ENCODE assay signal across 9 cellular contexts in the genomic region with DNA sequence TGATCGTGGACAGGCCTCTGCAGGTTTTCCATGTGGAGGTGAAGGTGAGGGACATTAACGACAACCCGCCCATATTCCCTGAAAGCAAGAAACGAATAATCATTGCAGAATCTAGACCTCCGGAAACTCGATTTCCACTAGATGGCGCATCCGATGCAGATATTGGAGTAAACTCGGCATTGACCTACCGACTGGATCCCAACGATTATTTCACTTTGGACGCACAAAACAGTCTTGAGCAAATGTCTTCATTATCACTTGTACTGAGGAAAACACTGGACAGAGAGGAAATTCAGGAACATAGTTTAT. TPM values are rescaled to one million over a fixed set of nuclear protein-coding genes. Genes with fewer than 3 reads are reported as not detected.
DNase-seq lines count a peak whose midpoint lies in the region; ATAC-seq and TF ChIP-seq lines count a peak whose summit lies in the region.
"Had no signal": no experiment of that assay in that cellular context is flagged by ENCODE, and none has a peak within 500 bp of the region (broad histone marks: within the 10 kb centered on the region; RNA-seq: fewer than 3 reads in every experiment).

No MANE protein-coding gene starts in this region.

- no peaks in the 10 kb centered on the region for H3K9me3 ChIP-seq in parathyroid adenoma (ENCODE audit: control insufficient read depth, low read length)

- H3K4me2 ChIP-seq in parathyroid adenoma (ENCODE audit: low read length), result peak overlapping the region; percentile 40

- TF ChIP-seq POLR2A in GM18505 (IDR thresholded peaks at IDR 0.05; ENCODE audit: borderline replicate concordance, extremely low read depth, insufficient read depth, insufficient read length), result no peak

- DNase-seq in GM13977 (ENCODE audit: low spot score) (peak; percentile 10), NCI-H748 (lab: John Stamatoyannopoulos, UW; ENCODE audit: unreplicated experiment) (peak; percentile 92), epithelial cell of proximal tubule (ENCODE audit: low read depth) (no peak), NOMO-1 treated with DMSO at 0.1 percent for 48 hours (lab: John Stamatoyannopoulos, UW; ENCODE audit: unreplicated experiment) (no peak)
- DNase-seq in activated effector memory CD4-positive, alpha-beta T cell treated with anti-CD3 and anti-CD28 coated beads, Interleukin-2, amount 50 U/mL, for 16 hours, result no peak
- no peak for DNase-seq in activated naive CD4-positive, alpha-beta T cell (lab: John Stamatoyannopoulos, UW)
- DNase-seq: activated CD4-positive, alpha-beta memory T cell treated with anti-CD3 and anti-CD28 coated beads, Interleukin-2, amount 10 ng/mL, durations not matched to agents 7 days and 5 days had no signal

- H3K36me3 ChIP-seq in parathyroid adenoma (ENCODE audit: control insufficient read depth, insufficient read depth, low read length), result no peaks in the 10 kb centered on the region

- TF ChIP-seq CTCF in GM13977 (IDR thresholded peaks at IDR 0.05; ENCODE audit: extremely low read depth, insufficient read depth, missing control alignments) (no peak), epithelial cell of proximal tubule (conservative IDR thresholded peaks at IDR 0.05; ENCODE audit: low read depth, low read length) (peak; percentile 41), parathyroid adenoma (IDR thresholded peaks at IDR 0.05) (no peak)

- ATAC-seq in GM18505 (IDR thresholded peaks at IDR 0.05; ENCODE audit: unreplicated experiment), result no peak

- no peak overlapping the region for H3K9ac ChIP-seq in parathyroid adenoma

- no peaks in the 10 kb centered on the region for H3K27me3 ChIP-seq in parathyroid adenoma (ENCODE audit: control insufficient read depth, insufficient read depth, low read length)

- in situ Hi-C loops in GM13977 (cut with MboI; ENCODE audit: low pct_unique_long_range_greater_than_20kb, low sequenced_read_pairs, unreplicated experiment), result no loop called here

- no peak overlapping the region for H2AFZ ChIP-seq in parathyroid adenoma

- H3K79me2 ChIP-seq in parathyroid adenoma, result peaks cover 2% of the 10 kb centered on the region

- H3K4me3 ChIP-seq in epithelial cell of proximal tubule (ENCODE audit: low read depth, low read length) (peak overlapping the region; percentile 33), parathyroid adenoma (ENCODE audit: low read depth, low read length) (peak overlapping the region; percentile 23)

- no peaks in the 10 kb centered on the region for H3K4me1 ChIP-seq in parathyroid adenoma

- H3K27ac ChIP-seq in parathyroid adenoma, result no peak overlapping the region

RNA-seq across cellular contexts. Expression of a gene that starts 0.6 kb away (rescaled TPM):
- total RNA-seq in epithelial cell of proximal tubule, result not detected in 2 replicates
- total RNA-seq: activated CD4-positive, alpha-beta memory T cell treated with anti-CD3 and anti-CD28 coated beads, Interleukin-2, amount 10 ng/mL, durations not matched to agents 7 days and 5 days had no signal

RNA-seq across cellular contexts. Expression of a gene that starts 7.4 kb away (rescaled TPM):
- total RNA-seq in epithelial cell of proximal tubule, result not detected in 2 replicates
- total RNA-seq: activated CD4-positive, alpha-beta memory T cell treated with anti-CD3 and anti-CD28 coated beads, Interleukin-2, amount 10 ng/mL, durations not matched to agents 7 days and 5 days had no signal

RNA-seq across cellular contexts. Expression of a gene that starts 13.8 kb away (rescaled TPM):
- total RNA-seq in epithelial cell of proximal tubule, result not detected in 2 replicates
- total RNA-seq: activated CD4-positive, alpha-beta memory T cell treated with anti-CD3 and anti-CD28 coated beads, Interleukin-2, amount 10 ng/mL, durations not matched to agents 7 days and 5 days had no signal

RNA-seq across cellular contexts. Expression of a gene that starts 26.8 kb away (rescaled TPM):
- under 0.01 and 0.06 TPM in 2 replicates for total RNA-seq in epithelial cell of proximal tubule
- total RNA-seq: activated CD4-positive, alpha-beta memory T cell treated with anti-CD3 and anti-CD28 coated beads, Interleukin-2, amount 10 ng/mL, durations not matched to agents 7 days and 5 days had no signal

RNA-seq across cellular contexts. Expression of a gene that starts 34.4 kb away (rescaled TPM):
- not detected in 2 replicates for total RNA-seq in epithelial cell of proximal tubule
- total RNA-seq: activated CD4-positive, alpha-beta memory T cell treated with anti-CD3 and anti-CD28 coated beads, Interleukin-2, amount 10 ng/mL, durations not matched to agents 7 days and 5 days had no signal

Comparison
In these comparisons a context has a peak if more than half of its experiments do, and no peak if none do; other contexts are left out.
1. DNase-seq: peak in GM13977 (single experiment) and NCI-H748 (single experiment); none in epithelial cell of proximal tubule (single experiment), activated effector memory CD4-positive, alpha-beta T cell treated with anti-CD3 and anti-CD28 coated beads, Interleukin-2, amount 50 U/mL, for 16 hours (single experiment), activated naive CD4-positive, alpha-beta T cell (0 of 4) and NOMO-1 treated with DMSO at 0.1 percent for 48 hours (single experiment).